25 cellular contexts compared by ENCODE assay signal in the genomic region with DNA sequence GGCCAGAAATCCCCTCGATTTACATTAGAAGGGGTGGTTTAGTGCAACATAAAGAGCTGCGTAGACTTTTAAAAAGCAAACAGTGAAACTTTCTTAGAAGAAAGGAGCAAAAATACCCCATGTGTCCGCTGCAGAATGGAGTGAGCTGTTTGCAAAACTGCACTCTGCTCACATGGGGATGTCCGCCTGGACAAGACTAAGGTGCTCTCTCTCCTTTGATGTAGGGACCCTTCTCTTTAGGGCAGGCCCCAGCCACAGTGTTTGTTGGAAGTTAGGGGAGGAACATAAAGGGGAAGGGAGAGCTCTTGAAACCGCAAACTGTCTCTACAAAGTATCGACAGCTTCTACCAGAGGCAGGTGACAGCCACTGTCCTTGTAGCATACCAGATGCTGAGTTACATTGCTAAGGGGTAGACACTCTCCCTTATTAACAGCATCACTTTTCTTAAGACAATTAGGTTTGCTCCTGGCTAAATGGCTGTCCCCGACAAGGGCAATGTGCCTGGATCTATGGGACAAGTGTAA.
DNase-seq lines count a peak whose midpoint lies in the region; ATAC-seq, FAIRE-seq and TF ChIP-seq lines count a peak whose summit lies in the region.
"Had no signal": no experiment of that assay in that cellular context is flagged by ENCODE, and none has a peak within 500 bp of the region (broad histone marks: within the 10 kb centered on the region; RNA-seq: fewer than 3 reads in every experiment).

No MANE protein-coding gene starts in this region.

- H4K20me1 ChIP-seq in BLaER1 treated with 17β-estradiol and CSF1 and Interleukin-3, amounts not matched to agents 10 nM and 100 nM, result peaks cover 0 to 21% (median 0%) of the 10 kb centered on the region in 11 experiments; a peak in 2 of 22 replicates
- H4K20me1 ChIP-seq in GM23338 (replicated peaks; ENCODE audit: insufficient read depth), result no peaks in the 10 kb centered on the region

- H3K27ac ChIP-seq in BLaER1 treated with 17β-estradiol and CSF1 and Interleukin-3, amounts not matched to agents 10 nM and 100 nM, result no peak overlapping the region
- H3K27ac ChIP-seq in GM23338 (ENCODE audit: low read depth) (peak overlapping the region; percentile 47; the same call in 1 of the 2 replicates), iPS-20b (ENCODE audit: low read length) (peak overlapping the region; percentile 43)
- H3K27ac ChIP-seq: C4-2B, HL-60, SK-N-MC had no signal

- FAIRE-seq in frontal cortex (lab: Jason Lieb, UNC), result no peak
- FAIRE-seq: A204.1, G401.6, RCC 7860 had no signal

- H3K79me2 ChIP-seq in GM23338 (replicated peaks; ENCODE audit: insufficient read depth), result no peaks in the 10 kb centered on the region

- H3K9me2 ChIP-seq in GM23338 (ENCODE audit: insufficient read depth), result no peaks in the 10 kb centered on the region; the same call in 1 of the 2 replicates

- H2AFZ ChIP-seq in GM23338, result no peak overlapping the region

- H3K36me3 Mint-ChIP-seq in GM23338 (ENCODE audit: low read depth) (no peaks in the 10 kb centered on the region), WTC11 (no peaks in the 10 kb centered on the region)
- no peaks in the 10 kb centered on the region for H3K36me3 Mint-ChIP-seq in activated naive CD8-positive, alpha-beta T cell treated with anti-CD3 and anti-CD28 coated beads, Interleukin-2, amount 50 U/mL, for 24 hours (ENCODE audit: low read depth)
- H3K36me3 Mint-ChIP-seq: CD8-positive, alpha-beta T cell had no signal

- H3K4me2 ChIP-seq in BLaER1 treated with 17β-estradiol and CSF1 and Interleukin-3, amounts not matched to agents 10 nM and 100 nM, result peak overlapping the region in 6 of 11 experiments; percentile 21 to 69 (median 51); a peak in 12 of 22 replicates
- H3K4me2 ChIP-seq in GM23338, result peak overlapping the region; percentile 46

- H3K9ac ChIP-seq in BLaER1 treated with 17β-estradiol and CSF1 and Interleukin-3, amounts not matched to agents 10 nM and 100 nM, result no peak overlapping the region
- H3K9ac ChIP-seq in iPS-20b (ENCODE audit: low read depth, low read length), result peak overlapping the region; percentile 23; the same call in 1 of the 2 replicates

- H3K27me3 Mint-ChIP-seq in GM23338 (ENCODE audit: insufficient read depth, low read depth, poor library complexity) (peaks cover 5% of the 10 kb centered on the region), WTC11 (ENCODE audit: low read depth) (peaks cover 19% of the 10 kb centered on the region)
- peaks cover 4% of the 10 kb centered on the region for H3K27me3 Mint-ChIP-seq in activated naive CD8-positive, alpha-beta T cell treated with anti-CD3 and anti-CD28 coated beads, Interleukin-2, amount 50 U/mL, for 24 hours

- H3K4me1 Mint-ChIP-seq in GM23338, result peaks cover 49% of the 10 kb centered on the region
- H3K4me1 Mint-ChIP-seq in WTC11, result peaks cover 59% of the 10 kb centered on the region
- H3K4me1 Mint-ChIP-seq in activated naive CD8-positive, alpha-beta T cell treated with anti-CD3 and anti-CD28 coated beads, Interleukin-2, amount 50 U/mL, for 24 hours, result peaks cover 1% of the 10 kb centered on the region

- TF ChIP-seq CTCF in GM23338 (conservative IDR thresholded peaks at IDR 0.05; ENCODE audit: low read depth in 2 of 2) (no peak), WTC11 (IDR thresholded peaks at IDR 0.05) (no peak)

- H3K4me3 Mint-ChIP-seq in GM23338, result no peak overlapping the region
- H3K4me3 Mint-ChIP-seq in WTC11, result peak overlapping the region; percentile 6
- H3K4me3 Mint-ChIP-seq in activated naive CD8-positive, alpha-beta T cell treated with anti-CD3 and anti-CD28 coated beads, Interleukin-2, amount 50 U/mL, for 24 hours, result no peak overlapping the region
- H3K4me3 Mint-ChIP-seq: CD8-positive, alpha-beta T cell had no signal

- no peaks in the 10 kb centered on the region for H3K9me3 ChIP-seq in BLaER1 treated with 17β-estradiol and CSF1 and Interleukin-3, amounts not matched to agents 10 nM and 100 nM (replicated peaks in 1 of 11)
- H3K9me3 ChIP-seq in iPS-20b (ENCODE audit: insufficient read depth, low read depth, low read length), result no peaks in the 10 kb centered on the region
- H3K9me3 ChIP-seq: Caco-2 had no signal

- no peaks in the 10 kb centered on the region; a peak in 1 of 22 replicates for H3K36me3 ChIP-seq in BLaER1 treated with 17β-estradiol and CSF1 and Interleukin-3, amounts not matched to agents 10 nM and 100 nM
- H3K36me3 ChIP-seq in GM23338 (ENCODE audit: insufficient read depth) (no peaks in the 10 kb centered on the region), iPS-20b (ENCODE audit: insufficient read depth, low read depth, low read length) (no peaks in the 10 kb centered on the region)

- DNase-seq in GM23338 (ENCODE audit: low spot score) (peak; percentile 39), WTC11 (ENCODE audit: low spot score) (no peak), frontal cortex (ENCODE audit: low spot score in 2 of 2) (no peak)
- DNase-seq in activated naive CD8-positive, alpha-beta T cell treated with anti-CD3 and anti-CD28 coated beads, Interleukin-2, amount 50 U/mL, for 24 hours, result no peak
- DNase-seq: Caco-2; CD8-positive, alpha-beta T cell; HCEC 1CT; NCI-H1092; NCI-H1417 treated with DMSO at 0.1 percent for 48 hours; NCI-H187; NCI-H2081 treated with DMSO at 0.1 percent for 48 hours; NCI-H2171; NCI-H226; NCI-H510A; OCI-M1; SIG-M5 had no signal

- H3K27ac Mint-ChIP-seq in GM23338 (peak overlapping the region; percentile 66; the same call in 1 of the 2 replicates), WTC11 (no peak overlapping the region)
- H3K27ac Mint-ChIP-seq in activated naive CD8-positive, alpha-beta T cell treated with anti-CD3 and anti-CD28 coated beads, Interleukin-2, amount 50 U/mL, for 24 hours, result no peak overlapping the region
- H3K27ac Mint-ChIP-seq: CD8-positive, alpha-beta T cell had no signal

- ATAC-seq in GM23338 (no peak; the same call in 2 of the 3 replicates), WTC11 (no peak), GM18867 (IDR thresholded peaks at IDR 0.05; ENCODE audit: unreplicated experiment) (no peak)
- no peak for ATAC-seq in activated naive CD8-positive, alpha-beta T cell treated with anti-CD3 and anti-CD28 coated beads, Interleukin-2, amount 50 U/mL, for 24 hours
- ATAC-seq: CD8-positive, alpha-beta T cell had no signal

- peaks cover 0 to 53% (median 35%) of the 10 kb centered on the region in 10 experiments; a peak in 14 of 20 replicates for H3K4me1 ChIP-seq in BLaER1 treated with 17β-estradiol and CSF1 and Interleukin-3, amounts not matched to agents 10 nM and 100 nM
- peaks cover 43% of the 10 kb centered on the region for H3K4me1 ChIP-seq in GM23338 (ENCODE audit: insufficient read depth)
- peaks cover 35% of the 10 kb centered on the region for H3K4me1 ChIP-seq in iPS-20b (ENCODE audit: insufficient read depth, low read length)

- H3K9me3 Mint-ChIP-seq in GM23338, result no peaks in the 10 kb centered on the region
- H3K9me3 Mint-ChIP-seq in WTC11, result no peaks in the 10 kb centered on the region
- no peaks in the 10 kb centered on the region for H3K9me3 Mint-ChIP-seq in activated naive CD8-positive, alpha-beta T cell treated with anti-CD3 and anti-CD28 coated beads, Interleukin-2, amount 50 U/mL, for 24 hours
- H3K9me3 Mint-ChIP-seq: CD8-positive, alpha-beta T cell had no signal

- H3K4me3 ChIP-seq in BLaER1 treated with 17β-estradiol and CSF1 and Interleukin-3, amounts not matched to agents 10 nM and 100 nM, result no peak overlapping the region
- H3K4me3 ChIP-seq in GM23338 (peak overlapping the region; percentile 5; the same call in 1 of the 2 replicates), iPS-20b (ENCODE audit: low read length) (no peak overlapping the region)
- H3K4me3 ChIP-seq: SK-N-MC had no signal

- CTCF ChIA-PET in WTC11 (lab: Charles Lee), result interaction anchor here (0.8 to 1.5 kb wide), 4 partner anchors 27 to 206 kb away, joined by 3 to 7 read pairs (median 5); no protein-coding TSS in a partner anchor

- H3F3A ChIP-seq in GM23338 (replicated peaks; ENCODE audit: low read depth), result 0 out of 2 replicates have a peak, but pooled peaks cover 4% of the 10 kb centered on the region

- POLR2A ChIA-PET in WTC11 (lab: Charles Lee), result interaction anchor here (1.4 kb wide), 1 partner anchor 72 kb away, joined by 4 read pairs; no protein-coding TSS in a partner anchor

- no peaks in the 10 kb centered on the region for H3K27me3 ChIP-seq in BLaER1 treated with 17β-estradiol and CSF1 and Interleukin-3, amounts not matched to agents 10 nM and 100 nM
- H3K27me3 ChIP-seq in GM23338 (ENCODE audit: insufficient read depth), result no peaks in the 10 kb centered on the region
- no peaks in the 10 kb centered on the region; the same call in 1 of the 2 replicates for H3K27me3 ChIP-seq in iPS-20b (ENCODE audit: insufficient read depth, low read length)

TF ChIP-seq in GM23338, 12 proteins besides CTCF, POLR2A, EP300 and RAD21:
- no peak for TF ChIP-seq ZNF114 (CRISPR knock-in tag; IDR thresholded peaks at IDR 0.05)
- peak; percentile 20; the same call in 1 of the 2 replicates for TF ChIP-seq NANOG (IDR thresholded peaks at IDR 0.05; ENCODE audit: borderline replicate concordance)

TF ChIP-seq in WTC11, 78 proteins besides CTCF, POLR2A, EP300 and RAD21 (continues in another document):
- no peak for TF ChIP-seq FOXP1 (CRISPR knock-in tag; IDR thresholded peaks at IDR 0.05; ENCODE audit: borderline replicate concordance)
- TF ChIP-seq, protein P1, sequence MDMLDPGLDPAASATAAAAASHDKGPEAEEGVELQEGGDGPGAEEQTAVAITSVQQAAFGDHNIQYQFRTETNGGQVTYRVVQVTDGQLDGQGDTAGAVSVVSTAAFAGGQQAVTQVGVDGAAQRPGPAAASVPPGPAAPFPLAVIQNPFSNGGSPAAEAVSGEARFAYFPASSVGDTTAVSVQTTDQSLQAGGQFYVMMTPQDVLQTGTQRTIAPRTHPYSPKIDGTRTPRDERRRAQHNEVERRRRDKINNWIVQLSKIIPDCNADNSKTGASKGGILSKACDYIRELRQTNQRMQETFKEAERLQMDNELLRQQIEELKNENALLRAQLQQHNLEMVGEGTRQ (CRISPR knock-in tag; IDR thresholded peaks at IDR 0.05), result no peak
- TF ChIP-seq, protein P2, sequence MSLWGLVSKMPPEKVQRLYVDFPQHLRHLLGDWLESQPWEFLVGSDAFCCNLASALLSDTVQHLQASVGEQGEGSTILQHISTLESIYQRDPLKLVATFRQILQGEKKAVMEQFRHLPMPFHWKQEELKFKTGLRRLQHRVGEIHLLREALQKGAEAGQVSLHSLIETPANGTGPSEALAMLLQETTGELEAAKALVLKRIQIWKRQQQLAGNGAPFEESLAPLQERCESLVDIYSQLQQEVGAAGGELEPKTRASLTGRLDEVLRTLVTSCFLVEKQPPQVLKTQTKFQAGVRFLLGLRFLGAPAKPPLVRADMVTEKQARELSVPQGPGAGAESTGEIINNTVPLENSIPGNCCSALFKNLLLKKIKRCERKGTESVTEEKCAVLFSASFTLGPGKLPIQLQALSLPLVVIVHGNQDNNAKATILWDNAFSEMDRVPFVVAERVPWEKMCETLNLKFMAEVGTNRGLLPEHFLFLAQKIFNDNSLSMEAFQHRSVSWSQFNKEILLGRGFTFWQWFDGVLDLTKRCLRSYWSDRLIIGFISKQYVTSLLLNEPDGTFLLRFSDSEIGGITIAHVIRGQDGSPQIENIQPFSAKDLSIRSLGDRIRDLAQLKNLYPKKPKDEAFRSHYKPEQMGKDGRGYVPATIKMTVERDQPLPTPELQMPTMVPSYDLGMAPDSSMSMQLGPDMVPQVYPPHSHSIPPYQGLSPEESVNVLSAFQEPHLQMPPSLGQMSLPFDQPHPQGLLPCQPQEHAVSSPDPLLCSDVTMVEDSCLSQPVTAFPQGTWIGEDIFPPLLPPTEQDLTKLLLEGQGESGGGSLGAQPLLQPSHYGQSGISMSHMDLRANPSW (CRISPR knock-in tag; conservative IDR thresholded peaks at IDR 0.05; ENCODE audit: low read depth), result no peak

Comparison
In these comparisons a context has a peak if more than half of its experiments do, and no peak if none do; other contexts are left out.
1. H3K27ac ChIP-seq: peak in GM23338 (single experiment) and iPS-20b (single experiment); none in BLaER1 treated with 17β-estradiol and CSF1 and Interleukin-3, amounts not matched to agents 10 nM and 100 nM (0 of 11).